Comparison of ENCODE assay signal across 1 cellular context in genomic region chr9:35669331-35670145, GRCh38.
TF ChIP-seq lines count a peak whose summit lies in the region.

No MANE protein-coding gene starts in this region.

TF ChIP-seq in IMR-90, 13 proteins besides CTCF, POLR2A, EP300 and RAD21:
- TF ChIP-seq USF2 (IDR thresholded peaks at IDR 0.05; ENCODE audit: low read depth, low read length) (no peak), CHD1 (IDR thresholded peaks at IDR 0.05; ENCODE audit: low read depth, low read length) (no peak), FOS (IDR thresholded peaks at IDR 0.05; ENCODE audit: low read depth, low read length) (no peak), RFX5 (IDR thresholded peaks at IDR 0.05; ENCODE audit: low read depth, low read length) (no peak), CEBPB (IDR thresholded peaks at IDR 0.05; ENCODE audit: low read depth, low read length) (no peak)
